ENCODE assay signal across 14 cellular contexts in genomic region chr18:22470511-22471181, GRCh38. TPM values are rescaled to one million over a fixed set of nuclear protein-coding genes. Genes with fewer than 3 reads are reported as not detected.
DNase-seq lines count a peak whose midpoint lies in the region; ATAC-seq, FAIRE-seq and TF ChIP-seq lines count a peak whose summit lies in the region.
"Had no signal": no experiment of that assay in that cellular context is flagged by ENCODE, and none has a peak within 500 bp of the region (broad histone marks: within the 10 kb centered on the region; RNA-seq: fewer than 3 reads in every experiment).

No MANE protein-coding gene starts in this region.

- H3K27me3 ChIP-seq in adrenal gland (no peaks in the 10 kb centered on the region), pancreas (peaks cover 0 to 3% (median 0%) of the 10 kb centered on the region in 4 donors)

- H3K4me1 Mint-ChIP-seq in activated T-cell treated with anti-CD3 and anti-CD28 coated beads, Interleukin-2, amount 50 U/mL, for 72 hours (ENCODE audit: low read depth): no peaks in the 10 kb centered on the region
- H3K4me1 Mint-ChIP-seq: activated naive CD4-positive, alpha-beta T cell treated with anti-CD3 and anti-CD28 coated beads, Interleukin-2, amount 50 U/mL, for 24 hours had no signal

- intact Hi-C loops in adrenal gland (cut with DNase I) (loop anchor here in 1 of 2 donors (10.0 kb wide), 1 partner anchor 96 kb away; no protein-coding TSS in a partner anchor), left cardiac atrium (cut with DNase I) (loop anchor here in 1 of 2 donors (2.0 kb wide), 1 partner anchor 204 kb away; no protein-coding TSS in a partner anchor), pancreas (cut with DNase I) (no loop called here)

- no peak for TF ChIP-seq POLR2A in adrenal gland (IDR thresholded peaks at IDR 0.05)

- H3K4me1 ChIP-seq in adrenal gland (replicated peaks in 1 of 2) (peaks cover 29 to 40% of the 10 kb centered on the region in 2 donors), pancreas (peaks cover 10 to 34% (median 23%) of the 10 kb centered on the region in 3 donors)

- H3K4me3 Mint-ChIP-seq in activated T-cell treated with anti-CD3 and anti-CD28 coated beads, Interleukin-2, amount 50 U/mL, for 72 hours: no peak overlapping the region
- H3K4me3 Mint-ChIP-seq: activated naive CD4-positive, alpha-beta T cell treated with anti-CD3 and anti-CD28 coated beads, Interleukin-2, amount 50 U/mL, for 24 hours had no signal

- peak; percentile 45 for DNase-seq in Caki2 (ENCODE audit: low read depth)
- peak in 1 of 7 donors; percentile 35 for DNase-seq in adrenal gland
- peak; percentile 70 for DNase-seq in left cardiac atrium
- peak in 3 of 6 donors; percentile 36 to 50 (median 45) for DNase-seq in pancreas
- no peak for DNase-seq in activated T-cell treated with anti-CD3 and anti-CD28 coated beads, Interleukin-2, amount 50 U/mL, for 72 hours
- DNase-seq in activated CD8-positive, alpha-beta memory T cell treated with anti-CD3 and anti-CD28 coated beads, Interleukin-2, amount 50 U/mL, for 48 hours: no peak
- DNase-seq in effector CD8-positive, alpha-beta T cell (lab: John Stamatoyannopoulos, UW): no peak
- no peak for DNase-seq in NCI-H748 treated with DMSO at 0.1 percent for 48 hours (lab: John Stamatoyannopoulos, UW)
- DNase-seq: activated CD4-positive, alpha-beta T cell treated with anti-CD3 and anti-CD28 coated beads, Interleukin-2, amount 50 U/mL, for 48 hours; NCI-H446 treated with DMSO at 0.1 percent for 48 hours had no signal

- FAIRE-seq in pancreas (lab: Jason Lieb, UNC): no peak

- no peaks in the 10 kb centered on the region for H3K36me3 Mint-ChIP-seq in activated T-cell treated with anti-CD3 and anti-CD28 coated beads, Interleukin-2, amount 50 U/mL, for 72 hours (ENCODE audit: insufficient read depth in 2 of 2)
- H3K36me3 Mint-ChIP-seq: activated naive CD4-positive, alpha-beta T cell treated with anti-CD3 and anti-CD28 coated beads, Interleukin-2, amount 50 U/mL, for 24 hours had no signal

- H3K36me3 ChIP-seq in adrenal gland (replicated peaks in 1 of 2) (no peaks in the 10 kb centered on the region), pancreas (no peaks in the 10 kb centered on the region)

- no peak for TF ChIP-seq CTCF in adrenal gland (IDR thresholded peaks at IDR 0.05)
- TF ChIP-seq CTCF in pancreas (IDR thresholded peaks at IDR 0.05): no peak

- H3K4me3 ChIP-seq in adrenal gland: no peak overlapping the region
- no peak overlapping the region for H3K4me3 ChIP-seq in pancreas
- H3K4me3 ChIP-seq: SK-N-MC had no signal

- no peak overlapping the region for H3K27ac Mint-ChIP-seq in activated T-cell treated with anti-CD3 and anti-CD28 coated beads, Interleukin-2, amount 50 U/mL, for 72 hours
- H3K27ac Mint-ChIP-seq: activated naive CD4-positive, alpha-beta T cell treated with anti-CD3 and anti-CD28 coated beads, Interleukin-2, amount 50 U/mL, for 24 hours had no signal

- WGBS in adrenal gland, 4 donors: 48 to 62% (median 52%) methylated on average over 11 of the region's 11 CpGs
- WGBS in pancreas, 2 donors: 10 to 11% methylated on average over 11 of the region's 11 CpGs

- in situ Hi-C loops in Caki2 (cut with HindIII; ENCODE audit: low pct_unique_long_range_greater_than_20kb, low sequenced_read_pairs): no loop called here

- ATAC-seq in left cardiac atrium (peak; percentile 31 to 44), pancreas (peak; percentile 66 to 83 (median 68))
- no peak for ATAC-seq in activated T-cell treated with anti-CD3 and anti-CD28 coated beads, Interleukin-2, amount 50 U/mL, for 72 hours (replicated peaks in 1 of 2)
- ATAC-seq: HCT116 had no signal

- H3K9me3 Mint-ChIP-seq in activated T-cell treated with anti-CD3 and anti-CD28 coated beads, Interleukin-2, amount 50 U/mL, for 72 hours: peaks cover 0 to 2% of the 10 kb centered on the region in 2 donors

- no peaks in the 10 kb centered on the region for H3K27me3 Mint-ChIP-seq in activated T-cell treated with anti-CD3 and anti-CD28 coated beads, Interleukin-2, amount 50 U/mL, for 72 hours (ENCODE audit: low read depth)
- H3K27me3 Mint-ChIP-seq: activated naive CD4-positive, alpha-beta T cell treated with anti-CD3 and anti-CD28 coated beads, Interleukin-2, amount 50 U/mL, for 24 hours had no signal

- H3K9me3 ChIP-seq in adrenal gland (replicated peaks in 1 of 3): no peaks in the 10 kb centered on the region
- no peaks in the 10 kb centered on the region for H3K9me3 ChIP-seq in pancreas

- H3K27ac ChIP-seq in adrenal gland (peak overlapping the region in 4 of 5 donors; percentile 13 to 91 (median 86)), pancreas (peak overlapping the region in 3 of 4 donors; percentile 1 to 50 (median 26))
- H3K27ac ChIP-seq: SK-N-MC had no signal

RNA-seq across cellular contexts. Expression of gene CTAGE1, which starts 52.9 kb away (rescaled TPM):
- not detected in 2 replicates for total RNA-seq in Caki2 (2014; rRNA removed; shearing (Covaris generic); ENCODE audit: low replicate concordance)
- total RNA-seq in adrenal gland: under 1 TPM in 2 of 8 donors, not detected in 6; 0.04 to 0.14 TPM
- polyA plus RNA-seq in adrenal gland: not detected
- not detected for total RNA-seq in left cardiac atrium
- not detected for total RNA-seq in pancreas
- polyA plus RNA-seq in pancreas: not detected
- not detected for total RNA-seq in activated T-cell treated with anti-CD3 and anti-CD28 coated beads, Interleukin-2, amount 50 U/mL, for 72 hours
- total RNA-seq: lower leg skin had no signal

Comparison
In these comparisons a context has a peak if more than half of its experiments do, and no peak if none do; other contexts are left out.
1. DNase-seq: peak in Caki2 (single experiment) and left cardiac atrium (single experiment); none in activated T-cell treated with anti-CD3 and anti-CD28 coated beads, Interleukin-2, amount 50 U/mL, for 72 hours (0 of 2), activated CD8-positive, alpha-beta memory T cell treated with anti-CD3 and anti-CD28 coated beads, Interleukin-2, amount 50 U/mL, for 48 hours (single experiment), effector CD8-positive, alpha-beta T cell (single experiment) and NCI-H748 treated with DMSO at 0.1 percent for 48 hours (single experiment).
2. ATAC-seq: peak in left cardiac atrium (2 of 2) and pancreas (4 of 4); none in activated T-cell treated with anti-CD3 and anti-CD28 coated beads, Interleukin-2, amount 50 U/mL, for 72 hours (0 of 2).